In the genomic region with DNA sequence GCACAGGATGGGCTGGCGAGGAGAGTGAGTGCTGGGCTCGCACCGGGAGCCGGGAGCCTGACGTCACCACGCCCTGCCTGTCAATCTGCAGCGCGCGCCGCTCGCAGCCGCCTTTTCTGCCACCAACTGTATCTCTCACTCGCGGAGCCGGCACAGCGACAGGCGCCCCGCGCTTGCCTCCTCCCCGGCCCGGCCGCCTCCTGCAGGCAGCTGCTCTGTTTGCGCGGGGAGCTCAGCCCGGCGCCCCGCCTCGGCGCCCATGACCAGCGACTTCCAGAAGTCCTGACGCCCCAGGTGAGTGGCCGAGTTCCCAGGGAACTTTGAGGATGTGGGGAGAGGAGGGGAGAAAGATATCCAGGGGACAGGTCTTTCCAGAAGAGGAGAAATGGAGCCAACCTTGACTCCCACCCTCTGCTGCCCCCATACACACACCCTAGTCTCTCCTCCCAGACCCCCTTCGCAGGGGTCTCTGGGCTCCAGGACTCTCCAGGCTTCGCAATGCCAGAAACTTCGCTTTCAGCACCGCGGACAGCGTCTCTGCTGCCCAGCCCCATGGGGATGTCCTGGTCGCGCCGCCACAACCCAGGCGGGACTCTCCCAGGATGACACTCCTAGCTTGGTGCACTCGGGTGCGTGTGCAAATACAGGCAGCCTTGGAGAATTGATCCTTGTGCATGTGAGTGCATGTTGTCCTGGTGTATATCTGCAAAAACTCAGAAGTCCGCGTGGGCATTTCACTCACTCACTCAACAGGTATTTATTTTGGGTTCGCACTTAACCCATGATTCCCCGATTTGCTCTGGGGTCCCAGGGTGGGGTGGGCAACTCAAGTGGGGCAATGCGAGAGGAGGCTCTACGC, we compare ENCODE assay signal across 8 cellular contexts. TPM values are rescaled to one million over a fixed set of nuclear protein-coding genes. Genes with fewer than 3 reads are reported as not detected.
DNase-seq lines count a peak whose midpoint lies in the region; ATAC-seq and TF ChIP-seq lines count a peak whose summit lies in the region.

A gene with protein sequence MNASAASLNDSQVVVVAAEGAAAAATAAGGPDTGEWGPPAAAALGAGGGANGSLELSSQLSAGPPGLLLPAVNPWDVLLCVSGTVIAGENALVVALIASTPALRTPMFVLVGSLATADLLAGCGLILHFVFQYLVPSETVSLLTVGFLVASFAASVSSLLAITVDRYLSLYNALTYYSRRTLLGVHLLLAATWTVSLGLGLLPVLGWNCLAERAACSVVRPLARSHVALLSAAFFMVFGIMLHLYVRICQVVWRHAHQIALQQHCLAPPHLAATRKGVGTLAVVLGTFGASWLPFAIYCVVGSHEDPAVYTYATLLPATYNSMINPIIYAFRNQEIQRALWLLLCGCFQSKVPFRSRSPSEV (plus strand): TSS at position 138 of the 859 bp plus-strand sequence. CDS start 802 bp downstream, outside the sequence.

- peaks cover 55% of the 10 kb centered on the region for H3K27me3 Mint-ChIP-seq in CD8-positive, alpha-beta T cell (ENCODE audit: low read depth)

- H3K27ac Mint-ChIP-seq in CD8-positive, alpha-beta T cell, result no peak within 1 kb of the TSS

- peak in 5 of 7 experiments; percentile 9 to 43 (median 26) for DNase-seq in CD8-positive, alpha-beta T cell
- DNase-seq in HPDE6-E6E7 (ENCODE audit: extremely low spot score) (peak; percentile 40), NCI-H82 treated with DMSO at 0.1 percent for 48 hours (lab: John Stamatoyannopoulos, UW; ENCODE audit: unreplicated experiment) (peak; percentile 41), left ventricle myocardium inferior (peak; percentile 51), putamen (ENCODE audit: low spot score) (peak; percentile 57)
- peak; percentile 32 for DNase-seq in activated naive CD4-positive, alpha-beta T cell treated with anti-CD3 and anti-CD28 coated beads, Interleukin-2, amount 50 U/mL, for 16 hours

- H3K27me3 ChIP-seq in CD8-positive, alpha-beta T cell (ENCODE audit: insufficient read depth, low read length), result peaks cover 16% of the 10 kb centered on the region
- H3K27me3 ChIP-seq in left ventricle myocardium inferior (ENCODE audit: low read depth), result peaks cover 87% of the 10 kb centered on the region

- H3K4me1 ChIP-seq in CD8-positive, alpha-beta T cell (ENCODE audit: insufficient read depth, low read length), result no peaks in the 10 kb centered on the region
- H3K4me1 ChIP-seq in left ventricle myocardium inferior, result no peaks in the 10 kb centered on the region

- no peaks in the 10 kb centered on the region for H3K36me3 Mint-ChIP-seq in CD8-positive, alpha-beta T cell

- CTCF ChIA-PET in CD8-positive, alpha-beta T cell (lab: Charles Lee), result no interaction called here

- no peak for TF ChIP-seq CTCF in CD8-positive, alpha-beta T cell (IDR thresholded peaks at IDR 0.05)
- no peak for TF ChIP-seq CTCF in left ventricle myocardium inferior (IDR thresholded peaks at IDR 0.05; ENCODE audit: borderline replicate concordance)

- H3K9me3 ChIP-seq in CD8-positive, alpha-beta T cell (ENCODE audit: low read length), result no peaks in the 10 kb centered on the region
- no peaks in the 10 kb centered on the region for H3K9me3 ChIP-seq in left ventricle myocardium inferior (replicated peaks)

- H3K4me3 Mint-ChIP-seq in CD8-positive, alpha-beta T cell, result no peak within 1 kb of the TSS

- ATAC-seq in CD8-positive, alpha-beta T cell, result no peak
- ATAC-seq in HG03097 (IDR thresholded peaks at IDR 0.05; ENCODE audit: low FRiP score, unreplicated experiment) (no peak), HG03565 (IDR thresholded peaks at IDR 0.05; ENCODE audit: unreplicated experiment) (no peak)

- intact Hi-C loops in CD8-positive, alpha-beta T cell (cut with DNase I, micrococcal nuclease), result no loop called here
- intact Hi-C loops in left ventricle myocardium inferior (cut with micrococcal nuclease), result no loop called here

- no peak within 1 kb of the TSS for H3K27ac ChIP-seq in CD8-positive, alpha-beta T cell (ENCODE audit: low read depth, low read length)
- H3K27ac ChIP-seq in left ventricle myocardium inferior (replicated peaks), result no peak within 1 kb of the TSS

- no peaks in the 10 kb centered on the region for H3K36me3 ChIP-seq in CD8-positive, alpha-beta T cell (ENCODE audit: insufficient read depth, low read length)
- no peaks in the 10 kb centered on the region for H3K36me3 ChIP-seq in left ventricle myocardium inferior

- H3K4me3 ChIP-seq in CD8-positive, alpha-beta T cell (ENCODE audit: low read depth, low read length), result no peak within 1 kb of the TSS
- H3K4me3 ChIP-seq in left ventricle myocardium inferior, result no peak within 1 kb of the TSS

- H3K4me1 Mint-ChIP-seq in CD8-positive, alpha-beta T cell (ENCODE audit: low read depth), result no peaks in the 10 kb centered on the region

- no peaks in the 10 kb centered on the region for H3K9me3 Mint-ChIP-seq in CD8-positive, alpha-beta T cell

- POLR2A ChIA-PET in CD8-positive, alpha-beta T cell (lab: Charles Lee), result no interaction called here

RNA-seq across cellular contexts. Expression of the gene that starts here (rescaled TPM):
- not detected for total RNA-seq in CD8-positive, alpha-beta T cell
- total RNA-seq in left ventricle myocardium inferior, result not detected

Comparison
In these comparisons a context has a peak if more than half of its experiments do, and no peak if none do; other contexts are left out.
1. Peak in DNase-seq in CD8-positive, alpha-beta T cell; RNA of the gene not detected or under 1 TPM.
2. Peak in DNase-seq in left ventricle myocardium inferior; RNA of the gene not detected or under 1 TPM.